ENCODE assay signal across 1 cellular context in genomic region chr12:49334681-49335080, GRCh38.
TF ChIP-seq lines count a peak whose summit lies in the region.

No MANE protein-coding gene starts in this region.

TF ChIP-seq in HepG2, 621 proteins besides CTCF, POLR2A, EP300 and RAD21:
- TF ChIP-seq, protein P1, sequence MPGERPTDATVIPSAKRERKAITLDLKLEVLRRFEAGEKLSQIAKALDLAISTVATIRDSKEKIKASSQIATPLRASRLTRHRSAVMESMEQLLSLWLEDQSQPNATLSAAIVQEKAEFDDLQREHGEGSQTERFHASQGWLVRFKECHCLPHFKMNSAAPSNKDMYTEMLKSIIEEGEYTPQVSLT (CRISPR knock-in tag; IDR thresholded peaks at IDR 0.05; ENCODE audit: borderline replicate concordance, low read depth), result no peak
- TF ChIP-seq, protein P2, sequence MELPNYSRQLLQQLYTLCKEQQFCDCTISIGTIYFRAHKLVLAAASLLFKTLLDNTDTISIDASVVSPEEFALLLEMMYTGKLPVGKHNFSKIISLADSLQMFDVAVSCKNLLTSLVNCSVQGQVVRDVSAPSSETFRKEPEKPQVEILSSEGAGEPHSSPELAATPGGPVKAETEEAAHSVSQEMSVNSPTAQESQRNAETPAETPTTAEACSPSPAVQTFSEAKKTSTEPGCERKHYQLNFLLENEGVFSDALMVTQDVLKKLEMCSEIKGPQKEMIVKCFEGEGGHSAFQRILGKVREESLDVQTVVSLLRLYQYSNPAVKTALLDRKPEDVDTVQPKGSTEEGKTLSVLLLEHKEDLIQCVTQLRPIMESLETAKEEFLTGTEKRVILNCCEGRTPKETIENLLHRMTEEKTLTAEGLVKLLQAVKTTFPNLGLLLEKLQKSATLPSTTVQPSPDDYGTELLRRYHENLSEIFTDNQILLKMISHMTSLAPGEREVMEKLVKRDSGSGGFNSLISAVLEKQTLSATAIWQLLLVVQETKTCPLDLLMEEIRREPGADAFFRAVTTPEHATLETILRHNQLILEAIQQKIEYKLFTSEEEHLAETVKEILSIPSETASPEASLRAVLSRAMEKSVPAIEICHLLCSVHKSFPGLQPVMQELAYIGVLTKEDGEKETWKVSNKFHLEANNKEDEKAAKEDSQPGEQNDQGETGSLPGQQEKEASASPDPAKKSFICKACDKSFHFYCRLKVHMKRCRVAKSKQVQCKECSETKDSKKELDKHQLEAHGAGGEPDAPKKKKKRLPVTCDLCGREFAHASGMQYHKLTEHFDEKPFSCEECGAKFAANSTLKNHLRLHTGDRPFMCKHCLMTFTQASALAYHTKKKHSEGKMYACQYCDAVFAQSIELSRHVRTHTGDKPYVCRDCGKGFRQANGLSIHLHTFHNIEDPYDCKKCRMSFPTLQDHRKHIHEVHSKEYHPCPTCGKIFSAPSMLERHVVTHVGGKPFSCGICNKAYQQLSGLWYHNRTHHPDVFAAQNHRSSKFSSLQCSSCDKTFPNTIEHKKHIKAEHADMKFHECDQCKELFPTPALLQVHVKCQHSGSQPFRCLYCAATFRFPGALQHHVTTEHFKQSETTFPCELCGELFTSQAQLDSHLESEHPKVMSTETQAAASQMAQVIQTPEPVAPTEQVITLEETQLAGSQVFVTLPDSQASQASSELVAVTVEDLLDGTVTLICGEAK (IDR thresholded peaks at IDR 0.05), result no peak
- TF ChIP-seq, protein P2 (CRISPR knock-in tag; IDR thresholded peaks at IDR 0.05), result no peak
- TF ChIP-seq NR2C2 (CRISPR knock-in tag; IDR thresholded peaks at IDR 0.05; ENCODE audit: borderline replicate concordance), result no peak
- TF ChIP-seq SMARCC2 (IDR thresholded peaks at IDR 0.05), result no peak
- TF ChIP-seq SRF (IDR thresholded peaks at IDR 0.05; ENCODE audit: low read depth, low read length), result no peak
- no peak for TF ChIP-seq HIVEP1 (CRISPR knock-in tag; IDR thresholded peaks at IDR 0.05)
- no peak for TF ChIP-seq ZNF12 (CRISPR knock-in tag; IDR thresholded peaks at IDR 0.05)
- TF ChIP-seq ZNF570 (CRISPR knock-in tag; IDR thresholded peaks at IDR 0.05; ENCODE audit: borderline replicate concordance), result no peak
- TF ChIP-seq ZBTB7A (CRISPR knock-in tag; IDR thresholded peaks at IDR 0.05), result no peak
- TF ChIP-seq PRDM10 (CRISPR knock-in tag; IDR thresholded peaks at IDR 0.05; ENCODE audit: low read depth), result no peak
- TF ChIP-seq GABPA (IDR thresholded peaks at IDR 0.05; ENCODE audit: low read depth, low read length), result no peak
- TF ChIP-seq GABPA (CRISPR knock-in tag; IDR thresholded peaks at IDR 0.05; ENCODE audit: low read depth), result no peak
- no peak for TF ChIP-seq FOXO4 (CRISPR knock-in tag; conservative IDR thresholded peaks at IDR 0.05)
- TF ChIP-seq, protein P3, sequence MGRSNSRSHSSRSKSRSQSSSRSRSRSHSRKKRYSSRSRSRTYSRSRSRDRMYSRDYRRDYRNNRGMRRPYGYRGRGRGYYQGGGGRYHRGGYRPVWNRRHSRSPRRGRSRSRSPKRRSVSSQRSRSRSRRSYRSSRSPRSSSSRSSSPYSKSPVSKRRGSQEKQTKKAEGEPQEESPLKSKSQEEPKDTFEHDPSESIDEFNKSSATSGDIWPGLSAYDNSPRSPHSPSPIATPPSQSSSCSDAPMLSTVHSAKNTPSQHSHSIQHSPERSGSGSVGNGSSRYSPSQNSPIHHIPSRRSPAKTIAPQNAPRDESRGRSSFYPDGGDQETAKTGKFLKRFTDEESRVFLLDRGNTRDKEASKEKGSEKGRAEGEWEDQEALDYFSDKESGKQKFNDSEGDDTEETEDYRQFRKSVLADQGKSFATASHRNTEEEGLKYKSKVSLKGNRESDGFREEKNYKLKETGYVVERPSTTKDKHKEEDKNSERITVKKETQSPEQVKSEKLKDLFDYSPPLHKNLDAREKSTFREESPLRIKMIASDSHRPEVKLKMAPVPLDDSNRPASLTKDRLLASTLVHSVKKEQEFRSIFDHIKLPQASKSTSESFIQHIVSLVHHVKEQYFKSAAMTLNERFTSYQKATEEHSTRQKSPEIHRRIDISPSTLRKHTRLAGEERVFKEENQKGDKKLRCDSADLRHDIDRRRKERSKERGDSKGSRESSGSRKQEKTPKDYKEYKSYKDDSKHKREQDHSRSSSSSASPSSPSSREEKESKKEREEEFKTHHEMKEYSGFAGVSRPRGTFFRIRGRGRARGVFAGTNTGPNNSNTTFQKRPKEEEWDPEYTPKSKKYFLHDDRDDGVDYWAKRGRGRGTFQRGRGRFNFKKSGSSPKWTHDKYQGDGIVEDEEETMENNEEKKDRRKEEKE (IDR thresholded peaks at IDR 0.05), result no peak
- TF ChIP-seq ZNF530 (CRISPR knock-in tag; IDR thresholded peaks at IDR 0.05; ENCODE audit: low read depth), result no peak
- no peak for TF ChIP-seq ZNF33A (CRISPR knock-in tag; IDR thresholded peaks at IDR 0.05; ENCODE audit: borderline replicate concordance)
- TF ChIP-seq ZNF432 (CRISPR knock-in tag; IDR thresholded peaks at IDR 0.05; ENCODE audit: borderline replicate concordance), result no peak
- TF ChIP-seq MAZ (IDR thresholded peaks at IDR 0.05; ENCODE audit: borderline replicate concordance, low read depth, low read length), result no peak
- TF ChIP-seq MAZ (CRISPR knock-in tag; IDR thresholded peaks at IDR 0.05; ENCODE audit: low read depth), result no peak
